8 cellular contexts compared by ENCODE assay signal in genomic region chr5:52989781-52990530, GRCh38. TPM values are rescaled to one million over a fixed set of nuclear protein-coding genes. Genes with fewer than 3 reads are reported as not detected.
DNase-seq lines count a peak whose midpoint lies in the region; ATAC-seq and TF ChIP-seq lines count a peak whose summit lies in the region.

No MANE protein-coding gene starts in this region.

- H3K27ac ChIP-seq in vagina, result peak overlapping the region; percentile 67

- H3K27me3 ChIP-seq in vagina, result no peaks in the 10 kb centered on the region

- TF ChIP-seq CTCF in AG10803 (conservative IDR thresholded peaks at IDR 0.05; ENCODE audit: low read length) (peak; percentile 52), fibroblast of villous mesenchyme (IDR thresholded peaks at IDR 0.05; ENCODE audit: insufficient read depth, low read depth, low read length) (peak; percentile 33), vagina (IDR thresholded peaks at IDR 0.05) (no peak)

- H3K27me3 Mint-ChIP-seq in activated T-helper 2 cell treated with anti-CD3 and anti-CD28 coated beads, Interferon-gamma antibody, Interleukin-2, Interleukin-4, amounts not matched to agents 10 μg/mL and 5 μg/mL and 100 μg/mL, durations not matched to agents 14 hours and 24 hours and 36 hours (ENCODE audit: low read depth), result peaks cover 40% of the 10 kb centered on the region
- H3K27me3 Mint-ChIP-seq in natural killer cell treated with Interleukin-12 subunit alpha and Interleukin-12 subunit beta and Interleukin-15 and Interleukin-18, amount 100 ng/mL, for 72 hours, result peaks cover 41 to 55% of the 10 kb centered on the region in 2 donors

- peak; percentile 10 for ATAC-seq in GM19455 (IDR thresholded peaks at IDR 0.05; ENCODE audit: unreplicated experiment)
- peak; percentile 28 to 33 for ATAC-seq in natural killer cell treated with Interleukin-12 subunit alpha and Interleukin-12 subunit beta and Interleukin-15 and Interleukin-18, amount 100 ng/mL, for 72 hours

- no peaks in the 10 kb centered on the region for H3K36me3 ChIP-seq in vagina

- no peak overlapping the region for H3K27ac Mint-ChIP-seq in activated T-helper 2 cell treated with anti-CD3 and anti-CD28 coated beads, Interferon-gamma antibody, Interleukin-2, Interleukin-4, amounts not matched to agents 10 μg/mL and 5 μg/mL and 100 μg/mL, durations not matched to agents 14 hours and 24 hours and 36 hours
- no peak overlapping the region for H3K27ac Mint-ChIP-seq in natural killer cell treated with Interleukin-12 subunit alpha and Interleukin-12 subunit beta and Interleukin-15 and Interleukin-18, amount 100 ng/mL, for 72 hours

- H3K9me3 Mint-ChIP-seq in activated T-helper 2 cell treated with anti-CD3 and anti-CD28 coated beads, Interferon-gamma antibody, Interleukin-2, Interleukin-4, amounts not matched to agents 10 μg/mL and 5 μg/mL and 100 μg/mL, durations not matched to agents 14 hours and 24 hours and 36 hours, result no peaks in the 10 kb centered on the region
- no peaks in the 10 kb centered on the region for H3K9me3 Mint-ChIP-seq in natural killer cell treated with Interleukin-12 subunit alpha and Interleukin-12 subunit beta and Interleukin-15 and Interleukin-18, amount 100 ng/mL, for 72 hours

- H3K4me3 ChIP-seq in AG10803 (ENCODE audit: low read length) (peak overlapping the region; percentile 82), fibroblast of villous mesenchyme (ENCODE audit: low read depth, low read length) (peak overlapping the region; percentile 81), vagina (peak overlapping the region; percentile 67 to 72)

- intact Hi-C loops in activated T-helper 2 cell treated with anti-CD3 and anti-CD28 coated beads, Interferon-gamma antibody, Interleukin-2, Interleukin-4, amounts not matched to agents 10 μg/mL and 5 μg/mL and 100 μg/mL, durations not matched to agents 14 hours and 24 hours and 36 hours (cut with micrococcal nuclease), result loop anchor here (1.0 to 2.0 kb wide), 3 partner anchors 41 to 51 kb away; no protein-coding TSS in a partner anchor
- intact Hi-C loops in vagina (cut with DNase I), result no loop called here

- peaks cover 19% of the 10 kb centered on the region for H3K36me3 Mint-ChIP-seq in activated T-helper 2 cell treated with anti-CD3 and anti-CD28 coated beads, Interferon-gamma antibody, Interleukin-2, Interleukin-4, amounts not matched to agents 10 μg/mL and 5 μg/mL and 100 μg/mL, durations not matched to agents 14 hours and 24 hours and 36 hours (ENCODE audit: low read depth)
- H3K36me3 Mint-ChIP-seq in natural killer cell treated with Interleukin-12 subunit alpha and Interleukin-12 subunit beta and Interleukin-15 and Interleukin-18, amount 100 ng/mL, for 72 hours, result no peaks in the 10 kb centered on the region

- H3K4me3 Mint-ChIP-seq in activated T-helper 2 cell treated with anti-CD3 and anti-CD28 coated beads, Interferon-gamma antibody, Interleukin-2, Interleukin-4, amounts not matched to agents 10 μg/mL and 5 μg/mL and 100 μg/mL, durations not matched to agents 14 hours and 24 hours and 36 hours (ENCODE audit: low read depth), result peak overlapping the region; percentile 75
- peak overlapping the region; percentile 59 for H3K4me3 Mint-ChIP-seq in natural killer cell treated with Interleukin-12 subunit alpha and Interleukin-12 subunit beta and Interleukin-15 and Interleukin-18, amount 100 ng/mL, for 72 hours

- peaks cover 15% of the 10 kb centered on the region for H3K4me1 ChIP-seq in vagina

- peaks cover 29% of the 10 kb centered on the region for H3K4me1 Mint-ChIP-seq in activated T-helper 2 cell treated with anti-CD3 and anti-CD28 coated beads, Interferon-gamma antibody, Interleukin-2, Interleukin-4, amounts not matched to agents 10 μg/mL and 5 μg/mL and 100 μg/mL, durations not matched to agents 14 hours and 24 hours and 36 hours (ENCODE audit: low read depth)
- H3K4me1 Mint-ChIP-seq in natural killer cell treated with Interleukin-12 subunit alpha and Interleukin-12 subunit beta and Interleukin-15 and Interleukin-18, amount 100 ng/mL, for 72 hours (ENCODE audit: low read depth in 2 of 2), result peaks cover 3 to 5% of the 10 kb centered on the region in 2 donors

- no peaks in the 10 kb centered on the region for H3K9me3 ChIP-seq in vagina

- TF ChIP-seq POLR2A in vagina (IDR thresholded peaks at IDR 0.05), result no peak

- peak; percentile 57 for DNase-seq in AG10803 (ENCODE audit: low read depth)
- DNase-seq in M059J (ENCODE audit: low read depth), result peak; percentile 60
- DNase-seq in activated T-helper 2 cell treated with anti-CD3 and anti-CD28 coated beads, Interferon-gamma antibody, Interleukin-2, Interleukin-4, amounts not matched to agents 10 μg/mL and 5 μg/mL and 100 μg/mL, durations not matched to agents 14 hours and 24 hours and 36 hours (ENCODE audit: low spot score), result peak; percentile 26
- peak; percentile 66 for DNase-seq in fibroblast of villous mesenchyme (ENCODE audit: low read depth)
- DNase-seq in natural killer cell treated with Interleukin-12 subunit alpha and Interleukin-12 subunit beta and Interleukin-15 and Interleukin-18, amount 100 ng/mL, for 72 hours (ENCODE audit: low spot score), result no peak
- DNase-seq in vagina (ENCODE audit: extremely low spot score in 2 of 2), result no peak
- DNase-seq in NCI-H2081 treated with DMSO at 0.1 percent for 48 hours (lab: John Stamatoyannopoulos, UW), result no peak

RNA-seq across cellular contexts. Expression of gene ITGA2, which starts 0.8 kb away (rescaled TPM):
- total RNA-seq in M059J (2014; rRNA removed; shearing (Covaris generic)), result 24.6 and 30.1 TPM in 2 replicates
- 1.4 and 1.5 TPM in 2 replicates for total RNA-seq in activated T-helper 2 cell treated with anti-CD3 and anti-CD28 coated beads, Interferon-gamma antibody, Interleukin-2, Interleukin-4, amounts not matched to agents 10 μg/mL and 5 μg/mL and 100 μg/mL, durations not matched to agents 14 hours and 24 hours and 36 hours
- 16.4 and 35.0 TPM in 2 replicates for total RNA-seq in fibroblast of villous mesenchyme
- total RNA-seq in natural killer cell treated with Interleukin-12 subunit alpha and Interleukin-12 subunit beta and Interleukin-15 and Interleukin-18, amount 100 ng/mL, for 72 hours, result under 1 TPM; 0.10 to 0.17 TPM
- 18.4 TPM for total RNA-seq in vagina

Comparison
In these comparisons a context has a peak if more than half of its experiments do, and no peak if none do; other contexts are left out.
1. DNase-seq: peak in AG10803 (single experiment), M059J (single experiment), activated T-helper 2 cell treated with anti-CD3 and anti-CD28 coated beads, Interferon-gamma antibody, Interleukin-2, Interleukin-4, amounts not matched to agents 10 μg/mL and 5 μg/mL and 100 μg/mL, durations not matched to agents 14 hours and 24 hours and 36 hours (single experiment) and fibroblast of villous mesenchyme (single experiment); none in natural killer cell treated with Interleukin-12 subunit alpha and Interleukin-12 subunit beta and Interleukin-15 and Interleukin-18, amount 100 ng/mL, for 72 hours (single experiment), vagina (0 of 2) and NCI-H2081 treated with DMSO at 0.1 percent for 48 hours (single experiment).
2. CTCF ChIP-seq: peak in AG10803 (single experiment) and fibroblast of villous mesenchyme (single experiment); none in vagina (0 of 3).
3. Peak in every context shown above with its lines, with median percentiles within 50 percentile points of each other: H3K4me3 ChIP-seq.